ENCODE assay signal across 22 cellular contexts in the genomic region with DNA sequence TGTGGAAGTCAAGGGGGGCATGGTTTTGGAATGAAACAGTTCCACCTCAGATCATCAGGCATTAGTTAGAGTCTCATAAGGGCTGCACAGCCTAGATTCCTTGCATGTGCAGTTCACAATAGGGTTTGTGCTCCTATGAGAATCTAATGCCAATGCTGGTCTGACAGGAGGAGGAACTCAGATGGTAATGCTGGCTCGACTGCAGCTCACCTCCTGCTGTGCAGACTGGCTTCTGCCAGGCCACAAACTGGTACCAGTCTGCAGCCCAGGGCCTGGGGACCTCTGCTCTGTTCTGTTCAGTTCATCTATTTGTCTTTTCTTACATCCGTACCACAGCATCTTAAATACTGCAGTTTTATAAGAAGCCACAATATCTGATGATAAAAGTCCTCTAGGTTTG. TPM values are rescaled to one million over a fixed set of nuclear protein-coding genes. Genes with fewer than 3 reads are reported as not detected.
DNase-seq lines count a peak whose midpoint lies in the region; ATAC-seq, FAIRE-seq and TF ChIP-seq lines count a peak whose summit lies in the region.
"Had no signal": no experiment of that assay in that cellular context is flagged by ENCODE, and none has a peak within 500 bp of the region (broad histone marks: within the 10 kb centered on the region; RNA-seq: fewer than 3 reads in every experiment).

No MANE protein-coding gene starts in this region.

- H3K4me1 ChIP-seq in GM12878 (ENCODE audit: control insufficient read depth, insufficient read depth, low read length) (peaks cover 1% of the 10 kb centered on the region), endothelial cell of umbilical vein (ENCODE audit: control insufficient read depth, extremely low read depth, insufficient read depth, low read length) (no peaks in the 10 kb centered on the region)
- H3K4me1 ChIP-seq: A549; BE2C; BLaER1 treated with 17β-estradiol and CSF1 and Interleukin-3, amounts not matched to agents 10 nM and 100 nM had no signal

- no peaks in the 10 kb centered on the region for H3K79me2 ChIP-seq in GM12878 (ENCODE audit: control insufficient read depth, insufficient read depth, low read length)
- H3K79me2 ChIP-seq in endothelial cell of umbilical vein (ENCODE audit: control insufficient read depth, insufficient read depth, low read length), result no peaks in the 10 kb centered on the region

- SMC1A ChIA-PET in GM12878 (lab: Charles Lee; ENCODE audit: uncharacterized antibody, unreplicated experiment), result interaction anchor here (0.7 to 3.2 kb wide), 7 partner anchors 10 to 200 kb away, joined by 3 to 15 read pairs (median 6); no protein-coding TSS in a partner anchor

- ATAC-seq in GM12878 (peak; percentile 16), HG03442 (IDR thresholded peaks at IDR 0.05; ENCODE audit: unreplicated experiment) (no peak)
- ATAC-seq: A549, GM23338, HCT116 had no signal

- H4K20me1 ChIP-seq in GM12878 (ENCODE audit: control insufficient read depth, insufficient read depth), result no peaks in the 10 kb centered on the region
- H4K20me1 ChIP-seq in endothelial cell of umbilical vein (replicated peaks; ENCODE audit: control insufficient read depth, extremely low read depth, insufficient read depth, low read length), result no peaks in the 10 kb centered on the region

- TF ChIP-seq POLR2A in GM12878 (IDR thresholded peaks at IDR 0.05; ENCODE audit: low read depth, low read length), result no peak
- no peak for TF ChIP-seq POLR2A in endothelial cell of umbilical vein (IDR thresholded peaks at IDR 0.05; ENCODE audit: low read depth, low read length)

- no peak for TF ChIP-seq CTCF in GM12878 (IDR thresholded peaks at IDR 0.05 in 2 of 3, conservative IDR thresholded peaks at IDR 0.05 in 1 of 3; ENCODE audit: control insufficient read depth in 2 of 3, extremely low read depth in 1 of 3, insufficient read depth in 1 of 3, low read depth in 3 of 3, low read length in 3 of 3)
- TF ChIP-seq CTCF in endothelial cell of umbilical vein (IDR thresholded peaks at IDR 0.05; ENCODE audit: extremely low read depth in 1 of 2, insufficient read depth in 1 of 2, low read depth in 1 of 2, low read length in 2 of 2), result no peak

- 47% methylated on average over 2 of the region's 2 CpGs for WGBS in GM12878 (ENCODE audit: insufficient coverage, insufficient replicate concordance, low lambda C conversion rate, missing lambda C conversion rate)

- no peaks in the 10 kb centered on the region for H3K9me1 ChIP-seq in endothelial cell of umbilical vein (replicated peaks; ENCODE audit: control insufficient read depth, extremely low read depth, insufficient read depth, low read length)

- no peak overlapping the region for H3K4me3 ChIP-seq in GM12878
- no peak overlapping the region for H3K4me3 ChIP-seq in endothelial cell of umbilical vein (replicated peaks in 1 of 3; ENCODE audit: insufficient read depth in 1 of 3, low read depth in 1 of 3, low read length in 3 of 3)
- H3K4me3 ChIP-seq: A549; BLaER1 treated with 17β-estradiol and CSF1 and Interleukin-3, amounts not matched to agents 10 nM and 100 nM; GM23338 had no signal

- H3K27me3 ChIP-seq in GM12878 (replicated peaks in 1 of 2; ENCODE audit: control insufficient read depth in 2 of 2, insufficient read depth in 2 of 2, low read length in 1 of 2) (no peaks in the 10 kb centered on the region), endothelial cell of umbilical vein (ENCODE audit: control insufficient read depth in 2 of 2, insufficient read depth in 2 of 2, low read length in 2 of 2) (peaks cover 3% of the 10 kb centered on the region in 2 experiments)
- H3K27me3 ChIP-seq: BE2C had no signal

- no peak overlapping the region for H3K9ac ChIP-seq in GM12878 (ENCODE audit: control insufficient read depth, insufficient read depth, low read length)
- no peak overlapping the region for H3K9ac ChIP-seq in endothelial cell of umbilical vein (replicated peaks; ENCODE audit: extremely low read depth, insufficient read depth, low read length)
- H3K9ac ChIP-seq: BLaER1 treated with 17β-estradiol and CSF1 and Interleukin-3, amounts not matched to agents 10 nM and 100 nM had no signal

- no peak for TF ChIP-seq RAD21 in GM12878 (IDR thresholded peaks at IDR 0.05; ENCODE audit: insufficient read depth, low read depth, low read length)

- RAD21 ChIA-PET in GM12878 (lab: Charles Lee; ENCODE audit: unreplicated experiment), result interaction anchor here (1.0 to 2.5 kb wide), 6 partner anchors 11 to 25 kb away, joined by 3 to 12 read pairs (median 4); no protein-coding TSS in a partner anchor

- FAIRE-seq in GM19239 (lab: Jason Lieb, UNC) (peak; percentile 76), GM12878 (lab: Jason Lieb, UNC) (no peak), endothelial cell of umbilical vein (lab: Jason Lieb, UNC) (peak; percentile 15)
- FAIRE-seq: D721Med had no signal

- BruUV-seq in GM12878 (replicated peaks; lab: Mats Ljungman, UMichigan) (no TSS peak), endothelial cell of umbilical vein (replicated peaks; lab: Mats Ljungman, UMichigan) (no TSS peak)

- H3K9me3 ChIP-seq in GM12878 (replicated peaks; ENCODE audit: control insufficient read depth, insufficient read depth, low read length) (no peaks in the 10 kb centered on the region), endothelial cell of umbilical vein (replicated peaks; ENCODE audit: control insufficient read depth, insufficient read depth, low read length) (no peaks in the 10 kb centered on the region)
- H3K9me3 ChIP-seq: A549; BE2C; BLaER1 treated with 17β-estradiol and CSF1 and Interleukin-3, amounts not matched to agents 10 nM and 100 nM had no signal

- in situ Hi-C loops in G401 (cut with HindIII; ENCODE audit: low sequenced_read_pairs), result no loop called here
- in situ Hi-C loops in GM12878 (cut with MboI), result no loop called here

- TF ChIP-seq EP300 in GM12878 (IDR thresholded peaks at IDR 0.05; ENCODE audit: borderline replicate concordance in 1 of 2, control insufficient read depth in 1 of 2, low read depth in 2 of 2, low read length in 2 of 2), result no peak

- intact Hi-C loops in GM12878 (cut with micrococcal nuclease; ENCODE audit: unreplicated experiment) (no loop called here), endothelial cell of umbilical vein (cut with micrococcal nuclease) (no loop called here)

- H3K27ac ChIP-seq in GM12878 (ENCODE audit: control insufficient read depth, insufficient read depth), result no peak overlapping the region
- H3K27ac ChIP-seq in endothelial cell of umbilical vein (ENCODE audit: insufficient read depth, low read depth, low read length), result no peak overlapping the region
- H3K27ac ChIP-seq: A549; BLaER1 treated with 17β-estradiol and CSF1 and Interleukin-3, amounts not matched to agents 10 nM and 100 nM had no signal

- no peak overlapping the region for H3K4me2 ChIP-seq in GM12878 (ENCODE audit: control insufficient read depth, insufficient read depth)
- H3K4me2 ChIP-seq in endothelial cell of umbilical vein (ENCODE audit: insufficient read depth, low read length), result no peak overlapping the region
- H3K4me2 ChIP-seq: A549; BLaER1 treated with 17β-estradiol and CSF1 and Interleukin-3, amounts not matched to agents 10 nM and 100 nM; GM23338 had no signal

- dilution Hi-C loops in endothelial cell of umbilical vein (cut with MboI; ENCODE audit: extremely low pct_ligation_motif_present, low sequenced_read_pairs), result no loop called here

- no peak overlapping the region for H2AFZ ChIP-seq in GM12878 (ENCODE audit: control insufficient read depth, low read depth, low read length)
- no peak overlapping the region for H2AFZ ChIP-seq in endothelial cell of umbilical vein (ENCODE audit: low read depth, low read length)
- H2AFZ ChIP-seq: GM23338 had no signal

- CTCF ChIA-PET in GM12878 (lab: Yijun Ruan, JAX) (interaction anchor here (0.9 to 1.6 kb wide), 5 partner anchors 10 to 25 kb away, joined by 3 to 4 read pairs (median 4); no protein-coding TSS in a partner anchor), endothelial cell of umbilical vein (lab: Charles Lee) (interaction anchor here (1.5 to 1.6 kb wide), 2 partner anchors 22 to 42 kb away, joined by 3 read pairs; no protein-coding TSS in a partner anchor)

- POLR2A ChIA-PET in GM12878 (lab: Charles Lee), result interaction anchor here (1.6 kb wide), 1 partner anchor 13 kb away, joined by 7 read pairs; no protein-coding TSS in a partner anchor
- POLR2A ChIA-PET in endothelial cell of umbilical vein (lab: Charles Lee), result no interaction called here

- H3K36me3 ChIP-seq in GM12878 (ENCODE audit: control insufficient read depth in 2 of 2, insufficient read depth in 2 of 2, low read length in 1 of 2) (no peaks in the 10 kb centered on the region), endothelial cell of umbilical vein (ENCODE audit: control insufficient read depth in 2 of 2, extremely low read depth in 1 of 2, insufficient read depth in 2 of 2, low read length in 2 of 2) (no peaks in the 10 kb centered on the region)
- H3K36me3 ChIP-seq: BE2C; BLaER1 treated with 17β-estradiol and CSF1 and Interleukin-3, amounts not matched to agents 10 nM and 100 nM had no signal

- DNase-seq in G401 (ENCODE audit: low spot score) (peak; percentile 61), GM19239 (ENCODE audit: insufficient read length, low spot score) (no peak), GM12878 (ENCODE audit: low read depth, low spot score) (no peak), endothelial cell of umbilical vein (ENCODE audit: low read depth, low spot score) (no peak)
- DNase-seq in activated effector memory CD4-positive, alpha-beta T cell treated with Interleukin-2 at 50 U/mL for 16 hours, result no peak
- DNase-seq in stimulated activated CD4-positive, alpha-beta T cell treated with anti-CD3 and anti-CD28 coated beads, Interleukin-15, amount 100 ng/mL, for 24 hours, result no peak
- DNase-seq: 8988T; ACHN; AML-193; BE2C; CD4-positive, alpha-beta T cell; CD8-positive, alpha-beta memory T cell; DMS153; DND-41; GDM1; H9 had no signal

RNA-seq across cellular contexts. Expression of a gene that starts 12.2 kb away (rescaled TPM):
- total RNA-seq in G401 (2014; rRNA removed; shearing (Covaris generic)), result 23.8 and 27.0 TPM in 2 replicates
- 187 and 197 TPM in 2 replicates for total RNA-seq in GM12878 (2013; cell fraction: nucleolus; rRNA removed)
- total RNA-seq in GM12878 (2014; rRNA removed), result 39.3 and 39.4 TPM in 2 replicates
- total RNA-seq in GM12878 (2014; rRNA removed; fragmentation: Illumina TruSeq; extraction: Trizol), result 29.0 and 30.2 TPM in 2 replicates
- total RNA-seq in GM12878 (2021), result 29.0 and 34.2 TPM in 2 replicates
- 22.4 TPM for polyA plus RNA-seq in GM12878 (2011; ENCODE audit: low read depth)
- 438 and 577 TPM in 2 replicates for polyA plus RNA-seq in GM12878 (2011; rRNA removed)
- 261 and 306 TPM in 2 replicates for polyA plus RNA-seq in GM12878 (2011; cell fraction: cytosol; rRNA removed)
- 898 and 1,313 TPM in 2 replicates for polyA plus RNA-seq in GM12878 (2011; cell fraction: nucleus; rRNA removed)
- polyA plus RNA-seq in GM12878 (2012), result 32.3 and 41.3 TPM in 2 replicates
- 39.1 and 44.4 TPM in 2 replicates for polyA plus RNA-seq in GM12878 (2014; fragmentation: Illumina TruSeq; extraction: Trizol)
- 10 to 100 TPM; 28.4 to 42.0 TPM for polyA plus RNA-seq in GM12878 (2014; fragmentation: Nextera tagmentation; extraction: Ambion mirVana)
- polyA plus RNA-seq in GM12878 (2014; rRNA removed), result 41.0 and 44.9 TPM in 2 replicates
- polyA plus RNA-seq in GM12878 (2016; fragmentation: Nextera tagmentation; extraction: Ambion mirVana), result 10 to 100 TPM; 43.8 to 45.0 TPM
- 233 and 254 TPM in 2 replicates for polyA minus RNA-seq in GM12878 (2011; rRNA and poly(A)+ RNA removed)
- polyA minus RNA-seq in GM12878 (2011; cell fraction: cytosol; rRNA and poly(A)+ RNA removed), result 86.2 and 96.9 TPM in 2 replicates
- polyA minus RNA-seq in GM12878 (2011; cell fraction: nucleus; rRNA and poly(A)+ RNA removed), result 343 and 358 TPM in 2 replicates
- total RNA-seq in endothelial cell of umbilical vein, result 52.6 and 54.2 TPM in 2 replicates
- polyA plus RNA-seq in endothelial cell of umbilical vein, result 49.6 and 58.7 TPM in 2 replicates
- 37.8 and 38.8 TPM in 2 replicates for polyA plus RNA-seq in endothelial cell of umbilical vein (2011; cell fraction: cytosol; rRNA removed)
- 198 and 242 TPM in 2 replicates for polyA plus RNA-seq in endothelial cell of umbilical vein (2011; cell fraction: nucleus; rRNA removed)
- 56.6 and 67.1 TPM in 2 replicates for polyA plus RNA-seq in endothelial cell of umbilical vein (2012)
- polyA minus RNA-seq in endothelial cell of umbilical vein, result 59.1 and 69.8 TPM in 2 replicates
- polyA minus RNA-seq in endothelial cell of umbilical vein (2011; cell fraction: cytosol; rRNA and poly(A)+ RNA removed), result 21.1 TPM
- 87.1 and 105 TPM in 2 replicates for polyA minus RNA-seq in endothelial cell of umbilical vein (2011; cell fraction: nucleus; rRNA and poly(A)+ RNA removed)
